Comparison of ENCODE assay signal across 11 cellular contexts in the genomic region with DNA sequence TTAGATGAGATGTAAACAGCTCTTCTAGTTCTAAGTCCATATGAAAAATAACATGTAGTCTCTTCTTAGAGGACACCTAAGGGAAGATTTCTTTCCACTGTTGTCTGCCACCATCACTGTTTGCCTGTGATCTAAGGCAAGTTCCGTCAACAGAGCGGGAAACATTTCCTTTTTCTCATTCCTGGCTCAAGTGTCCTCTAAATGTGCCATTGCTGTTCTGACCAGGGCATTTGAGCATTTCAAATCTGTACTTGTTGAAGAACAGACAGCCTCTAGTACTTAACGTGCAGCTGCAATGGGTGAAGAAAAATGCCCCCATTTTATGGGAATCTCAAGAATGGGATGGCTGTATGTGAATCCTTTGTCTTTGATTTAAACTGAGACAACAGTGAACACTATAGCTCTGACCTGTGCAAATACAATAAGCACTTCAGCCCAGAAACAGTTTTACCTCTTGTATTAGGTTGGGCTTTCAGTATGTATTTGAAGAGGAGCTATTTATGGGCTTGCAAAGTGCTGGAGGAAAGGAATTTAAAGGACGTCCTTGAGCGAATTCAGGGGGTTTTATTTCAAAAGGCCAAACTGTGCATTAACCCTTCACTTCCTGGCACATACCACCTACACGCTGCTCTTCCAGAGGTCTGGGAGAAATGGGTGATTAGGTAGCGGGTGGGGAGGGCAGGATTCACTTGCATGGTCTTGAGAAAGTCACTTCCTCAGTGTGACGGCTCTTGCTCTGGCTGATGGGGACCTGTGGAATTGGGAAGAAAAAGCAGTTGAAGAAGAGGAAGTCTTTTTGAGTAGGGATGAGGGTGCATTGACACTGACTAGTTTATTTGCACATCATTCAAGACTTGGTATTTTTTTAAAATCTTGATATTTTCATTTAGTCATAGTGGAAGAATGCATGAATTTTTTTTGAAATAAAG.
A peak's percentile ranks its signal among the peaks of the same experiment; 100 is the strongest.
DNase-seq lines count a peak whose midpoint lies in the region; TF ChIP-seq lines count a peak whose summit lies in the region.
"Had no signal": no experiment of that assay in that cellular context is flagged by ENCODE, and none has a peak within 500 bp of the region (broad histone marks: within the 10 kb centered on the region; RNA-seq: fewer than 3 reads in every experiment).

No MANE protein-coding gene starts in this region.

- no peak overlapping the region for H3K4me3 ChIP-seq in HEK293 (ENCODE audit: low read depth, low read length)

- no peaks in the 10 kb centered on the region for H3K9me3 ChIP-seq in HEK293 (ENCODE audit: control insufficient read depth, insufficient read depth, low read depth, low read length)

- DNase-seq in DMS153 treated with DMSO at 0.1 percent for 48 hours (lab: John Stamatoyannopoulos, UW; ENCODE audit: unreplicated experiment) (peak; percentile 51), SHP77 (lab: John Stamatoyannopoulos, UW) (peak; percentile 25 to 56), medulla oblongata (ENCODE audit: extremely low spot score) (peak; percentile 69), posterior vena cava (ENCODE audit: low spot score) (no peak), COR-L47 (lab: John Stamatoyannopoulos, UW) (no peak), GF-D8 (lab: John Stamatoyannopoulos, UW) (no peak)
- DNase-seq: activated CD8-positive, alpha-beta T cell treated with anti-CD3 and anti-CD28 coated beads for 36 hours; NCI-H526; stimulated activated CD4-positive, alpha-beta T cell treated with anti-CD3 and anti-CD28 coated beads, Interleukin-2, amount 100 ng/mL, for 48 hours had no signal

- H3K27ac ChIP-seq in HEK293 (ENCODE audit: extremely low read depth, low read depth, low read length): no peak overlapping the region
- H3K27ac ChIP-seq: KMS-11 had no signal

- H3K4me1 ChIP-seq in HEK293 (ENCODE audit: control insufficient read depth, insufficient read depth, low read length): no peaks in the 10 kb centered on the region

- no peak for TF ChIP-seq CTCF in HEK293 (tag by site-specific recombination; IDR thresholded peaks at IDR 0.05)

- CTCF ChIA-PET in HEK293 (lab: Yijun Ruan, JAX): interaction anchor here (0.5 to 4.2 kb wide), 11 partner anchors 23 to 793 kb away, joined by 3 to 20 read pairs (median 4); no protein-coding TSS in a partner anchor

- intact Hi-C loops in posterior vena cava (cut with DNase I): no loop called here

- POLR2A ChIA-PET in HEK293 (lab: Yijun Ruan, JAX): no interaction called here

- no peaks in the 10 kb centered on the region for H3K36me3 ChIP-seq in HEK293 (ENCODE audit: control insufficient read depth in 2 of 2, insufficient read depth in 1 of 2, low read length in 2 of 2)

TF ChIP-seq in HEK293, 187 proteins besides CTCF, POLR2A, EP300 and RAD21:
- TF ChIP-seq, protein P1, sequence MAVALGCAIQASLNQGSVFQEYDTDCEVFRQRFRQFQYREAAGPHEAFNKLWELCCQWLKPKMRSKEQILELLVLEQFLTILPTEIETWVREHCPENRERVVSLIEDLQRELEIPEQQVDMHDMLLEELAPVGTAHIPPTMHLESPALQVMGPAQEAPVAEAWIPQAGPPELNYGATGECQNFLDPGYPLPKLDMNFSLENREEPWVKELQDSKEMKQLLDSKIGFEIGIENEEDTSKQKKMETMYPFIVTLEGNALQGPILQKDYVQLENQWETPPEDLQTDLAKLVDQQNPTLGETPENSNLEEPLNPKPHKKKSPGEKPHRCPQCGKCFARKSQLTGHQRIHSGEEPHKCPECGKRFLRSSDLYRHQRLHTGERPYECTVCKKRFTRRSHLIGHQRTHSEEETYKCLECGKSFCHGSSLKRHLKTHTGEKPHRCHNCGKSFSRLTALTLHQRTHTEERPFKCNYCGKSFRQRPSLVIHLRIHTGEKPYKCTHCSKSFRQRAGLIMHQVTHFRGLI (tag by site-specific recombination; IDR thresholded peaks at IDR 0.05): peak; percentile 93
- no peak for TF ChIP-seq ZNF48 (tag by site-specific recombination; IDR thresholded peaks at IDR 0.05)

Comparison
In these comparisons a context has a peak if more than half of its experiments do, and no peak if none do; other contexts are left out.
1. DNase-seq: peak in DMS153 treated with DMSO at 0.1 percent for 48 hours (single experiment), SHP77 (2 of 2) and medulla oblongata (single experiment); none in posterior vena cava (single experiment), COR-L47 (single experiment) and GF-D8 (single experiment).